17 cellular contexts compared by ENCODE assay signal in the genomic region with DNA sequence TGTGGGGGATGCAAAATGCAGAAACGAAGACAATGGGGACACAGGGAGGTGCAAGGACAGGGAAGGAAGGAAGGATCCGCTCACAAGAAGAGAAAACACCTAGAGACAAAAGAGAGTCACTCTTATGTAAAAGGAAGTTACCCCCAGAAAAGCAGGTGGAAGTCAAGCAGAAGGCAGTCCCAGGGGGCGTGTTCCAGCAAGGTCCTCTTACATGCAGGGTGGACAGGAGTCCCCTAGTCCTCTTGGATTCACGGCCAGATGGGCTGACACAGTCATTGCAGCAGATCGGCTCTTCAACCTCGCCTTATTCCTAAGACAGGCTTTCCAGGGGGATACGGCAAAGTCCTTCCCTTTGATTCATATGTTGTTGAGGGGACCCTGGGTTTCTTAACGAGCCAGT.
A peak's percentile ranks its signal among the peaks of the same experiment; 100 is the strongest.
DNase-seq lines count a peak whose midpoint lies in the region; ATAC-seq and TF ChIP-seq lines count a peak whose summit lies in the region.
"Had no signal": no experiment of that assay in that cellular context is flagged by ENCODE, and none has a peak within 500 bp of the region (broad histone marks: within the 10 kb centered on the region; RNA-seq: fewer than 3 reads in every experiment).

No MANE protein-coding gene starts in this region.

- H3K9me3 Mint-ChIP-seq in CD8-positive, alpha-beta T cell: no peaks in the 10 kb centered on the region
- H3K9me3 Mint-ChIP-seq in GM23338: no peaks in the 10 kb centered on the region
- H3K9me3 Mint-ChIP-seq: activated B cell treated with CpG ODN at 0.5 μM for 24 hours had no signal

- no peaks in the 10 kb centered on the region for H3K36me3 Mint-ChIP-seq in CD8-positive, alpha-beta T cell
- H3K36me3 Mint-ChIP-seq in GM23338 (ENCODE audit: low read depth): no peaks in the 10 kb centered on the region

- CTCF ChIA-PET in CD8-positive, alpha-beta T cell (lab: Charles Lee): no interaction called here
- CTCF ChIA-PET in SK-N-SH (lab: Yijun Ruan, JAX): interaction anchor here (1.7 kb wide), 1 partner anchor 15 kb away, joined by 5 read pairs; no protein-coding TSS in a partner anchor

- no peaks in the 10 kb centered on the region for H3K9me3 ChIP-seq in CD8-positive, alpha-beta T cell (ENCODE audit: low read length)
- H3K9me3 ChIP-seq in mucosa of stomach (ENCODE audit: control insufficient read depth, low read length) (no peaks in the 10 kb centered on the region), SK-N-SH (no peaks in the 10 kb centered on the region)

- TF ChIP-seq RAD21 in SK-N-SH (IDR thresholded peaks at IDR 0.05; ENCODE audit: low read length): no peak

- H2AFZ ChIP-seq in GM23338: peak overlapping the region; percentile 53; the same call in 1 of the 2 replicates
- H2AFZ ChIP-seq in SK-N-SH (ENCODE audit: low read depth): no peak overlapping the region

- H3K9ac ChIP-seq in mucosa of stomach (ENCODE audit: low read length): peak overlapping the region; percentile 19
- no peak overlapping the region for H3K9ac ChIP-seq in SK-N-SH

- H3K79me2 ChIP-seq in GM23338 (replicated peaks; ENCODE audit: insufficient read depth) (no peaks in the 10 kb centered on the region), SK-N-SH (ENCODE audit: insufficient read depth) (no peaks in the 10 kb centered on the region)

- POLR2A ChIA-PET in CD8-positive, alpha-beta T cell (lab: Charles Lee): no interaction called here
- POLR2A ChIA-PET in SK-N-SH (lab: Yijun Ruan, JAX): no interaction called here

- H3K27me3 Mint-ChIP-seq in CD8-positive, alpha-beta T cell (ENCODE audit: low read depth): no peaks in the 10 kb centered on the region
- no peaks in the 10 kb centered on the region for H3K27me3 Mint-ChIP-seq in GM23338 (ENCODE audit: insufficient read depth, low read depth, poor library complexity)
- H3K27me3 Mint-ChIP-seq: activated B cell treated with CpG ODN at 0.5 μM for 24 hours had no signal

- no peak overlapping the region for H3K27ac ChIP-seq in CD8-positive, alpha-beta T cell (ENCODE audit: low read depth, low read length)
- no peak overlapping the region for H3K27ac ChIP-seq in GM23338 (ENCODE audit: low read depth)
- H3K27ac ChIP-seq in cingulate gyrus (ENCODE audit: low read depth, low read length): peak overlapping the region; percentile 76
- H3K27ac ChIP-seq in SK-N-SH (ENCODE audit: low read depth in 2 of 2, low read length in 1 of 2): no peak overlapping the region
- H3K27ac ChIP-seq: epithelial cell of prostate, RWPE1 had no signal

- H3K27me3 ChIP-seq in CD8-positive, alpha-beta T cell (ENCODE audit: insufficient read depth, low read length): no peaks in the 10 kb centered on the region
- no peaks in the 10 kb centered on the region for H3K27me3 ChIP-seq in GM23338 (ENCODE audit: insufficient read depth)
- no peaks in the 10 kb centered on the region for H3K27me3 ChIP-seq in mucosa of stomach (ENCODE audit: control insufficient read depth, insufficient read depth, low read length)
- no peaks in the 10 kb centered on the region for H3K27me3 ChIP-seq in SK-N-SH (ENCODE audit: insufficient read depth)

- H3F3A ChIP-seq in GM23338 (replicated peaks; ENCODE audit: low read depth) (no peaks in the 10 kb centered on the region), SK-N-SH (replicated peaks; ENCODE audit: insufficient read depth) (no peaks in the 10 kb centered on the region)

- H3K4me1 ChIP-seq in CD8-positive, alpha-beta T cell (ENCODE audit: insufficient read depth, low read length): no peaks in the 10 kb centered on the region
- peaks cover 16% of the 10 kb centered on the region for H3K4me1 ChIP-seq in GM23338 (ENCODE audit: insufficient read depth)
- H3K4me1 ChIP-seq in mucosa of stomach (ENCODE audit: control insufficient read depth, insufficient read depth, low read length): peaks cover 56% of the 10 kb centered on the region
- no peaks in the 10 kb centered on the region; a peak in 1 of 4 replicates for H3K4me1 ChIP-seq in SK-N-SH (ENCODE audit: control insufficient read depth in 1 of 2, insufficient read depth in 2 of 2, low read depth in 1 of 2, low read length in 1 of 2)

- DNase-seq in CD8-positive, alpha-beta T cell: no peak
- DNase-seq in GM23338 (ENCODE audit: low spot score) (peak; percentile 22), retina (no peak), GOT3 (lab: John Stamatoyannopoulos, UW) (no peak), SK-N-SH (no peak)
- DNase-seq: activated B cell treated with CpG ODN at 0.5 μM for 24 hours; activated CD8-positive, alpha-beta memory T cell treated with anti-CD3 and anti-CD28 coated beads for 24 hours; DMS79; NCI-H1417; occipital lobe; stimulated activated CD4-positive, alpha-beta T cell treated with anti-CD3 and anti-CD28 coated beads, Interleukin-4, amount 100 ng/mL, for 24 hours; T-helper 1 cell; trophoblast cell had no signal

- no peak for ATAC-seq in CD8-positive, alpha-beta T cell
- ATAC-seq in GM23338: peak; percentile 49

- intact Hi-C loops in CD8-positive, alpha-beta T cell (cut with DNase I, micrococcal nuclease): no loop called here

- H3K4me1 Mint-ChIP-seq in CD8-positive, alpha-beta T cell (ENCODE audit: low read depth): peaks cover 3% of the 10 kb centered on the region
- H3K4me1 Mint-ChIP-seq in GM23338: peaks cover 24% of the 10 kb centered on the region
- H3K4me1 Mint-ChIP-seq: activated B cell treated with CpG ODN at 0.5 μM for 24 hours had no signal

- H3K4me2 ChIP-seq in GM23338: no peak overlapping the region; the same call in 1 of the 2 replicates
- H3K4me2 ChIP-seq in SK-N-SH: no peak overlapping the region

- H3K9me2 ChIP-seq in GM23338 (ENCODE audit: insufficient read depth): peaks cover 11% of the 10 kb centered on the region; the same call in 1 of the 2 replicates
- no peaks in the 10 kb centered on the region for H3K9me2 ChIP-seq in SK-N-SH

- 80% methylated on average over 8 of the region's 8 CpGs for WGBS in SK-N-SH (ENCODE audit: low lambda C conversion rate)

- H4K20me1 ChIP-seq in GM23338 (replicated peaks; ENCODE audit: insufficient read depth): no peaks in the 10 kb centered on the region
- no peaks in the 10 kb centered on the region for H4K20me1 ChIP-seq in SK-N-SH (ENCODE audit: insufficient read depth)

- TF ChIP-seq EP300 in SK-N-SH (IDR thresholded peaks at IDR 0.05; ENCODE audit: borderline replicate concordance in 1 of 2, low read depth in 1 of 2, low read length in 1 of 2): no peak

- H3K4me3 ChIP-seq in CD8-positive, alpha-beta T cell (ENCODE audit: low read depth, low read length): no peak overlapping the region
- no peak overlapping the region for H3K4me3 ChIP-seq in GM23338
- no peak overlapping the region for H3K4me3 ChIP-seq in mucosa of stomach (ENCODE audit: low read length)
- no peak overlapping the region for H3K4me3 ChIP-seq in SK-N-SH (ENCODE audit: low read depth in 2 of 2, low read length in 1 of 2)

- peak overlapping the region; percentile 46 for H3K4me3 Mint-ChIP-seq in CD8-positive, alpha-beta T cell
- H3K4me3 Mint-ChIP-seq in GM23338: peak overlapping the region; percentile 35; the same call in 2 of the 3 replicates
- H3K4me3 Mint-ChIP-seq: activated B cell treated with CpG ODN at 0.5 μM for 24 hours had no signal

- no peaks in the 10 kb centered on the region for H3K36me3 ChIP-seq in CD8-positive, alpha-beta T cell (ENCODE audit: insufficient read depth, low read length)
- H3K36me3 ChIP-seq in GM23338 (ENCODE audit: insufficient read depth) (no peaks in the 10 kb centered on the region), mucosa of stomach (ENCODE audit: control insufficient read depth, insufficient read depth, low read length) (no peaks in the 10 kb centered on the region), SK-N-SH (replicated peaks in 1 of 2; ENCODE audit: control insufficient read depth in 1 of 2, insufficient read depth in 2 of 2, low read length in 1 of 2) (no peaks in the 10 kb centered on the region)

- TF ChIP-seq CTCF in CD8-positive, alpha-beta T cell (IDR thresholded peaks at IDR 0.05): no peak
- TF ChIP-seq CTCF in GM23338 (conservative IDR thresholded peaks at IDR 0.05; ENCODE audit: low read depth in 2 of 2): no peak
- TF ChIP-seq CTCF in SK-N-SH (IDR thresholded peaks at IDR 0.05): no peak

- H3K27ac Mint-ChIP-seq in CD8-positive, alpha-beta T cell: no peak overlapping the region
- H3K27ac Mint-ChIP-seq in GM23338: peak overlapping the region; percentile 55; the same call in 1 of the 2 replicates
- H3K27ac Mint-ChIP-seq: activated B cell treated with CpG ODN at 0.5 μM for 24 hours had no signal

TF ChIP-seq in GM23338, 12 proteins besides CTCF, POLR2A, EP300 and RAD21:
- no peak for TF ChIP-seq NANOG (IDR thresholded peaks at IDR 0.05; ENCODE audit: borderline replicate concordance)
- TF ChIP-seq EZH2phosphoT487 (IDR thresholded peaks at IDR 0.05; ENCODE audit: unreplicated experiment): no peak
- TF ChIP-seq, protein P1, sequence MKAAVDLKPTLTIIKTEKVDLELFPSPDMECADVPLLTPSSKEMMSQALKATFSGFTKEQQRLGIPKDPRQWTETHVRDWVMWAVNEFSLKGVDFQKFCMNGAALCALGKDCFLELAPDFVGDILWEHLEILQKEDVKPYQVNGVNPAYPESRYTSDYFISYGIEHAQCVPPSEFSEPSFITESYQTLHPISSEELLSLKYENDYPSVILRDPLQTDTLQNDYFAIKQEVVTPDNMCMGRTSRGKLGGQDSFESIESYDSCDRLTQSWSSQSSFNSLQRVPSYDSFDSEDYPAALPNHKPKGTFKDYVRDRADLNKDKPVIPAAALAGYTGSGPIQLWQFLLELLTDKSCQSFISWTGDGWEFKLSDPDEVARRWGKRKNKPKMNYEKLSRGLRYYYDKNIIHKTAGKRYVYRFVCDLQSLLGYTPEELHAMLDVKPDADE (IDR thresholded peaks at IDR 0.05): no peak
- no peak for TF ChIP-seq ZNF331 (CRISPR knock-in tag; IDR thresholded peaks at IDR 0.05; ENCODE audit: low read depth)

TF ChIP-seq in SK-N-SH, 30 proteins besides CTCF, POLR2A, EP300 and RAD21 (continues in another document):
- TF ChIP-seq SMC3 (IDR thresholded peaks at IDR 0.05; ENCODE audit: low read depth, low read length): no peak
